ENCODE assay signal across 1 cellular context in genomic region chr18:57230861-57231260, GRCh38.
TF ChIP-seq lines count a peak whose summit lies in the region.

No MANE protein-coding gene starts in this region.

TF ChIP-seq in WTC11, 78 proteins besides CTCF, POLR2A, EP300 and RAD21 (continued from another document):
- TF ChIP-seq, protein P1, sequence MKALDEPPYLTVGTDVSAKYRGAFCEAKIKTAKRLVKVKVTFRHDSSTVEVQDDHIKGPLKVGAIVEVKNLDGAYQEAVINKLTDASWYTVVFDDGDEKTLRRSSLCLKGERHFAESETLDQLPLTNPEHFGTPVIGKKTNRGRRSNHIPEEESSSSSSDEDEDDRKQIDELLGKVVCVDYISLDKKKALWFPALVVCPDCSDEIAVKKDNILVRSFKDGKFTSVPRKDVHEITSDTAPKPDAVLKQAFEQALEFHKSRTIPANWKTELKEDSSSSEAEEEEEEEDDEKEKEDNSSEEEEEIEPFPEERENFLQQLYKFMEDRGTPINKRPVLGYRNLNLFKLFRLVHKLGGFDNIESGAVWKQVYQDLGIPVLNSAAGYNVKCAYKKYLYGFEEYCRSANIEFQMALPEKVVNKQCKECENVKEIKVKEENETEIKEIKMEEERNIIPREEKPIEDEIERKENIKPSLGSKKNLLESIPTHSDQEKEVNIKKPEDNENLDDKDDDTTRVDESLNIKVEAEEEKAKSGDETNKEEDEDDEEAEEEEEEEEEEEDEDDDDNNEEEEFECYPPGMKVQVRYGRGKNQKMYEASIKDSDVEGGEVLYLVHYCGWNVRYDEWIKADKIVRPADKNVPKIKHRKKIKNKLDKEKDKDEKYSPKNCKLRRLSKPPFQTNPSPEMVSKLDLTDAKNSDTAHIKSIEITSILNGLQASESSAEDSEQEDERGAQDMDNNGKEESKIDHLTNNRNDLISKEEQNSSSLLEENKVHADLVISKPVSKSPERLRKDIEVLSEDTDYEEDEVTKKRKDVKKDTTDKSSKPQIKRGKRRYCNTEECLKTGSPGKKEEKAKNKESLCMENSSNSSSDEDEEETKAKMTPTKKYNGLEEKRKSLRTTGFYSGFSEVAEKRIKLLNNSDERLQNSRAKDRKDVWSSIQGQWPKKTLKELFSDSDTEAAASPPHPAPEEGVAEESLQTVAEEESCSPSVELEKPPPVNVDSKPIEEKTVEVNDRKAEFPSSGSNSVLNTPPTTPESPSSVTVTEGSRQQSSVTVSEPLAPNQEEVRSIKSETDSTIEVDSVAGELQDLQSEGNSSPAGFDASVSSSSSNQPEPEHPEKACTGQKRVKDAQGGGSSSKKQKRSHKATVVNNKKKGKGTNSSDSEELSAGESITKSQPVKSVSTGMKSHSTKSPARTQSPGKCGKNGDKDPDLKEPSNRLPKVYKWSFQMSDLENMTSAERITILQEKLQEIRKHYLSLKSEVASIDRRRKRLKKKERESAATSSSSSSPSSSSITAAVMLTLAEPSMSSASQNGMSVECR (CRISPR knock-in tag; IDR thresholded peaks at IDR 0.05; ENCODE audit: borderline replicate concordance), result no peak
- TF ChIP-seq ZNF416 (CRISPR knock-in tag; IDR thresholded peaks at IDR 0.05) (no peak), TEAD4 (CRISPR knock-in tag; IDR thresholded peaks at IDR 0.05) (no peak), E2F4 (CRISPR knock-in tag; IDR thresholded peaks at IDR 0.05; ENCODE audit: borderline replicate concordance, low read depth) (no peak), ZNF671 (CRISPR knock-in tag; IDR thresholded peaks at IDR 0.05) (no peak), OVOL2 (CRISPR knock-in tag; IDR thresholded peaks at IDR 0.05; ENCODE audit: borderline replicate concordance) (no peak), ZNF138 (CRISPR knock-in tag; conservative IDR thresholded peaks at IDR 0.05) (no peak), ZNF317 (CRISPR knock-in tag; IDR thresholded peaks at IDR 0.05; ENCODE audit: borderline replicate concordance, low read depth) (no peak), ZNF396 (CRISPR knock-in tag; IDR thresholded peaks at IDR 0.05; ENCODE audit: borderline replicate concordance) (no peak)
- TF ChIP-seq, protein P2, sequence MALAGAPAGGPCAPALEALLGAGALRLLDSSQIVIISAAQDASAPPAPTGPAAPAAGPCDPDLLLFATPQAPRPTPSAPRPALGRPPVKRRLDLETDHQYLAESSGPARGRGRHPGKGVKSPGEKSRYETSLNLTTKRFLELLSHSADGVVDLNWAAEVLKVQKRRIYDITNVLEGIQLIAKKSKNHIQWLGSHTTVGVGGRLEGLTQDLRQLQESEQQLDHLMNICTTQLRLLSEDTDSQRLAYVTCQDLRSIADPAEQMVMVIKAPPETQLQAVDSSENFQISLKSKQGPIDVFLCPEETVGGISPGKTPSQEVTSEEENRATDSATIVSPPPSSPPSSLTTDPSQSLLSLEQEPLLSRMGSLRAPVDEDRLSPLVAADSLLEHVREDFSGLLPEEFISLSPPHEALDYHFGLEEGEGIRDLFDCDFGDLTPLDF (CRISPR knock-in tag; IDR thresholded peaks at IDR 0.05), result no peak
